In the genomic region with DNA sequence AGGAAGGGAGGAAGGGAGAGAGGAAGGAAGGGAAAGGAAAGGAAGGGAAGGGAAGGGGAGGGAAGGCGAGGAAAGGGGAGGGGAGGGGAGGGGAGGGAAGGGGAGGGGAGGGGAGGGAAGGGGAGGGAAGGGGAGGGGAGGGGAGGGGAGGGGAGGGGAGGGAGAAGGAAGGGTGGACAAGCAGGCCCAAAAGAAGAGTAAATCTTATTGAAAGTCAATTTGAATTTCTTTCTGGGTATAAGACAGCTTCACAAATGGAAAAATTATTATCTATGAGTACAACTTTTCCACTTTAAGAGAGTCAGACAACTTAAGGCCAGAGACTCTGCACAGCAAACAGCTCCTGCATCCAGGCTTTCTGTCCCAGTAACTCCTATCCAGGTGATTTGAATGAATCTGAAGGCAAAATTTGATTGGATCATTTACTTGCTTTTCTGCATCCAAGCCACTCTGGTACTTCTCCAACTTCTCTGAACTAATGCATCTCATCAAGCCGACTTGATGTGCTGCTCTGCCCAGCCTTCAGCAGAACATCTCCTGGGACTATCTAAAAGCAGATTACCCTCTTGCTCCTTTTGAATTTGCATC, we compare ENCODE assay signal across 28 cellular contexts.
"Had no signal": no experiment of that assay in that cellular context is flagged by ENCODE, and none has a peak within 500 bp of the region (broad histone marks: within the 10 kb centered on the region; RNA-seq: fewer than 3 reads in every experiment).

No MANE protein-coding gene starts in this region.

- H3K4me1 ChIP-seq: colonic mucosa, esophagus muscularis mucosa, esophagus squamous epithelium, foreskin keratinocyte, gastrocnemius medialis, gastroesophageal sphincter, heart left ventricle, heart right ventricle had no signal

- H3K27ac ChIP-seq: colonic mucosa, coronary artery, dorsolateral prefrontal cortex, epithelial cell of prostate, esophagus muscularis mucosa, esophagus squamous epithelium, foreskin keratinocyte, gastrocnemius medialis, gastroesophageal sphincter, heart left ventricle, heart right ventricle had no signal

- FAIRE-seq: colon, endometrium, endothelial cell of umbilical vein, frontal cortex had no signal

- H3K36me3 ChIP-seq: colonic mucosa, esophagus muscularis mucosa, esophagus squamous epithelium, gastrocnemius medialis, gastroesophageal sphincter, heart left ventricle, heart right ventricle had no signal

- ATAC-seq: effector memory CD8-positive, alpha-beta T cell; esophagus mucosa; gastrocnemius medialis; gastroesophageal sphincter; heart left ventricle; heart right ventricle had no signal

- DNase-seq: colonic mucosa; cortex of kidney; dermis blood vessel endothelial cell; dorsolateral prefrontal cortex; effector CD4-positive, alpha-beta T cell; effector CD8-positive, alpha-beta T cell; effector memory CD4-positive, alpha-beta T cell; effector memory CD8-positive, alpha-beta T cell; endodermal cell; erythroblast; esophagus squamous epithelium; foreskin fibroblast; foreskin keratinocyte; foreskin melanocyte; gastrocnemius medialis; glutamatergic neuron; head of caudate nucleus; heart left ventricle; heart right ventricle had no signal

- H3K4me3 ChIP-seq: colonic mucosa, coronary artery, dorsolateral prefrontal cortex, esophagus muscularis mucosa, esophagus squamous epithelium, gastrocnemius medialis, gastroesophageal sphincter, heart left ventricle, heart right ventricle had no signal

- H3K9me3 ChIP-seq: colonic mucosa, esophagus muscularis mucosa, esophagus squamous epithelium, gastrocnemius medialis, gastroesophageal sphincter, heart left ventricle, heart right ventricle had no signal

- H3K27me3 ChIP-seq: colonic mucosa, dorsolateral prefrontal cortex, esophagus muscularis mucosa, esophagus squamous epithelium, gastrocnemius medialis, gastroesophageal sphincter, heart left ventricle had no signal
